16 cellular contexts compared by ENCODE assay signal in genomic region chr1:43525995-43526394, GRCh38. TPM values are rescaled to one million over a fixed set of nuclear protein-coding genes. Genes with fewer than 3 reads are reported as not detected.
A peak's percentile ranks its signal among the peaks of the same experiment; 100 is the strongest.
DNase-seq lines count a peak whose midpoint lies in the region; ATAC-seq, FAIRE-seq and TF ChIP-seq lines count a peak whose summit lies in the region.
"Had no signal": no experiment of that assay in that cellular context is flagged by ENCODE, and none has a peak within 500 bp of the region (broad histone marks: within the 10 kb centered on the region; RNA-seq: fewer than 3 reads in every experiment).

No MANE protein-coding gene starts in this region.

- no peaks in the 10 kb centered on the region for H3K9me2 ChIP-seq in OCI-LY7 (ENCODE audit: insufficient read depth, low read length)

- dilution Hi-C loops in keratinocyte (cut with MboI; ENCODE audit: extremely low pct_ligation_motif_present, low sequenced_read_pairs), result no loop called here

- H4K20me1 ChIP-seq in keratinocyte (ENCODE audit: control insufficient read depth, extremely low read depth, insufficient read depth, low read length) (no peaks in the 10 kb centered on the region), OCI-LY7 (ENCODE audit: insufficient read depth, low read length) (no peaks in the 10 kb centered on the region)
- H4K20me1 ChIP-seq: BLaER1 had no signal

- peak; percentile 76 for DNase-seq in AG10803 (ENCODE audit: low read depth)
- peak; percentile 79 for DNase-seq in HT1080 (ENCODE audit: low read depth)
- DNase-seq in astrocyte of the cerebellum (ENCODE audit: low read depth), result peak; percentile 20
- no peak for DNase-seq in keratinocyte (ENCODE audit: low read depth, low spot score)
- no peak for DNase-seq in OCI-LY7 (ENCODE audit: low spot score)
- DNase-seq in amygdala (lab: John Stamatoyannopoulos, UW), result no peak
- DNase-seq in Ammon's horn (ENCODE audit: low spot score), result no peak
- DNase-seq: activated CD8-positive, alpha-beta T cell treated with anti-CD3 and anti-CD28 coated beads, Interleukin-2, amount 10 ng/mL, durations not matched to agents 7 days and 5 days; activated gamma-delta T cell treated with Interleukin-2 at 50 U/mL for 16 hours; MM.1S; retina; stimulated activated CD4-positive, alpha-beta T cell treated with anti-CD3 and anti-CD28 coated beads, Interleukin-4, amount 100 ng/mL, for 4 hours; stimulated activated naive CD4-positive, alpha-beta T cell had no signal

- CTCF ChIA-PET in OCI-LY7 (lab: Charles Lee; ENCODE audit: unreplicated experiment), result no interaction called here

- H3K4me1 ChIP-seq in keratinocyte (ENCODE audit: control insufficient read depth, extremely low read depth, insufficient read depth, low read length) (peaks cover 33% of the 10 kb centered on the region), OCI-LY7 (ENCODE audit: insufficient read depth, low read length, poor library complexity, severe bottlenecking) (no peaks in the 10 kb centered on the region)

- H3K36me3 ChIP-seq in keratinocyte (ENCODE audit: control insufficient read depth in 2 of 2, extremely low read depth in 1 of 2, insufficient read depth in 2 of 2, low read length in 2 of 2) (no peaks in the 10 kb centered on the region), OCI-LY7 (ENCODE audit: insufficient read depth, low read length) (no peaks in the 10 kb centered on the region)
- H3K36me3 ChIP-seq: BLaER1 had no signal

- no peak overlapping the region for H3K9ac ChIP-seq in keratinocyte (ENCODE audit: control insufficient read depth, extremely low read depth, insufficient read depth, low read length)
- H3K9ac ChIP-seq: BLaER1 had no signal

- intact Hi-C loops in OCI-LY7 (cut with micrococcal nuclease; ENCODE audit: unreplicated experiment), result loop anchor here (5.0 kb wide), 2 partner anchors 236 to 511 kb away; no protein-coding TSS in a partner anchor

- FAIRE-seq in keratinocyte (lab: Jason Lieb, UNC), result peak; percentile 96

- TF ChIP-seq CTCF in AG10803 (conservative IDR thresholded peaks at IDR 0.05; ENCODE audit: low read length), result no peak; the same call in 1 of the 2 replicates
- no peak for TF ChIP-seq CTCF in astrocyte of the cerebellum (IDR thresholded peaks at IDR 0.05; ENCODE audit: low read depth, low read length, missing control alignments)
- peak in 1 of 3 experiments; percentile 38 for TF ChIP-seq CTCF in keratinocyte (optimal IDR thresholded peaks at IDR 0.05 in 1 of 3, IDR thresholded peaks at IDR 0.05 in 1 of 3, conservative IDR thresholded peaks at IDR 0.05 in 1 of 3; ENCODE audit: extremely low read depth in 1 of 3, insufficient read depth in 2 of 3, low read length in 3 of 3)
- TF ChIP-seq CTCF in OCI-LY7 (conservative IDR thresholded peaks at IDR 0.05; ENCODE audit: low read length), result no peak

- no TSS peak for BruUV-seq in OCI-LY7 (replicated peaks; lab: Mats Ljungman, UMichigan)

- no peak for ATAC-seq in GM18520 (IDR thresholded peaks at IDR 0.05; ENCODE audit: unreplicated experiment)
- ATAC-seq: activated CD8-positive, alpha-beta T cell treated with anti-CD3 and anti-CD28 coated beads, Interleukin-2, amount 10 ng/mL, durations not matched to agents 7 days and 5 days; esophagus mucosa had no signal

- POLR2A ChIA-PET in OCI-LY7 (lab: Charles Lee), result no interaction called here

- peaks cover 3% of the 10 kb centered on the region for H3K79me2 ChIP-seq in keratinocyte (ENCODE audit: control insufficient read depth, insufficient read depth, low read length)
- no peaks in the 10 kb centered on the region for H3K79me2 ChIP-seq in OCI-LY7 (ENCODE audit: insufficient read depth, low read depth, low read length)

- H3K9me3 ChIP-seq in keratinocyte (ENCODE audit: control insufficient read depth, low read depth, low read length) (no peaks in the 10 kb centered on the region), OCI-LY7 (ENCODE audit: low read length) (no peaks in the 10 kb centered on the region)
- H3K9me3 ChIP-seq: BLaER1 had no signal

- H3K27ac ChIP-seq in keratinocyte (ENCODE audit: control insufficient read depth, insufficient read depth, low read length) (no peak overlapping the region), OCI-LY7 (ENCODE audit: low read depth, low read length, poor library complexity, severe bottlenecking) (no peak overlapping the region)
- H3K27ac ChIP-seq: BLaER1 had no signal

- in situ Hi-C loops in astrocyte of the cerebellum (cut with HindIII; ENCODE audit: low sequenced_read_pairs), result no loop called here

- H3K4me2 ChIP-seq in keratinocyte (ENCODE audit: control insufficient read depth, extremely low read depth, insufficient read depth, low read depth, low read length) (no peak overlapping the region), OCI-LY7 (ENCODE audit: low read length) (no peak overlapping the region)
- H3K4me2 ChIP-seq: BLaER1 had no signal

- H3K4me3 ChIP-seq in AG10803 (ENCODE audit: low read length) (no peak overlapping the region), astrocyte of the cerebellum (ENCODE audit: low read depth, low read length) (no peak overlapping the region), keratinocyte (ENCODE audit: control insufficient read depth in 2 of 3, extremely low read depth in 1 of 3, insufficient read depth in 2 of 3, low read depth in 1 of 3, low read length in 3 of 3) (no peak overlapping the region), OCI-LY7 (ENCODE audit: low read depth, low read length, poor library complexity, severe bottlenecking) (no peak overlapping the region)
- H3K4me3 ChIP-seq: BLaER1 had no signal

- H3K9me1 ChIP-seq in keratinocyte (ENCODE audit: control insufficient read depth, extremely low read depth, insufficient read depth, low read length), result no peaks in the 10 kb centered on the region

- H3K27me3 ChIP-seq in keratinocyte (ENCODE audit: control insufficient read depth, extremely low read depth, insufficient read depth, low read length), result no peaks in the 10 kb centered on the region
- H3K27me3 ChIP-seq: BLaER1 had no signal

- H2AFZ ChIP-seq in keratinocyte (ENCODE audit: control insufficient read depth, low read length), result peak overlapping the region; percentile 38
- no peak overlapping the region for H2AFZ ChIP-seq in OCI-LY7 (ENCODE audit: low read length)

RNA-seq across cellular contexts. Expression of gene PTPRF, which starts 4.7 kb away (rescaled TPM):
- 39.0 and 41.7 TPM in 2 replicates for total RNA-seq in HT1080 (2014; rRNA removed; shearing (Covaris generic))
- polyA plus RNA-seq in HT1080 (2015; cell fraction: cytosol; rRNA removed), result 106 and 107 TPM in 2 replicates
- polyA plus RNA-seq in HT1080 (2015; cell fraction: nucleus; rRNA removed), result 204 and 231 TPM in 2 replicates
- 161 to 204 TPM (median 198 TPM) in 3 replicates for polyA plus RNA-seq in keratinocyte
- 47.7 TPM for polyA plus RNA-seq in keratinocyte (2011; ENCODE audit: low read depth)
- polyA plus RNA-seq in keratinocyte (2011; cell fraction: cytosol; rRNA removed), result 67.3 and 89.8 TPM in 2 replicates
- 456 and 469 TPM in 2 replicates for polyA plus RNA-seq in keratinocyte (2011; cell fraction: nucleus; rRNA removed)
- polyA plus RNA-seq in keratinocyte (2012; ENCODE audit: low replicate concordance), result 140 and 276 TPM in 2 replicates
- 497 to 995 TPM (median 539 TPM) in 3 replicates for polyA minus RNA-seq in keratinocyte
- 232 TPM for polyA minus RNA-seq in keratinocyte (2011; cell fraction: cytosol; rRNA and poly(A)+ RNA removed)
- 824 and 949 TPM in 2 replicates for polyA minus RNA-seq in keratinocyte (2011; cell fraction: nucleus; rRNA and poly(A)+ RNA removed)
- total RNA-seq in OCI-LY7 (2014; rRNA removed; shearing (Covaris generic)), result 0.06 TPM in 1 of 2 replicates, not detected in the other
- 0.48 and 0.57 TPM in 2 replicates for total RNA-seq in OCI-LY7 (2022)

Comparison
In these comparisons a context has a peak if more than half of its experiments do, and no peak if none do; other contexts are left out.
1. DNase-seq: peak in AG10803 (single experiment), HT1080 (single experiment) and astrocyte of the cerebellum (single experiment); none in keratinocyte (single experiment), OCI-LY7 (single experiment), amygdala (0 of 56) and Ammon's horn (single experiment).
2. RNA of gene PTPRF, which starts 4.7 kb away (total RNA-seq): 39.0 to 41.7 TPM in HT1080; 0.06 to 0.57 TPM in OCI-LY7; every median in the first group is over 10 times any median in the second.